9 cellular contexts compared by ENCODE assay signal in the genomic region with DNA sequence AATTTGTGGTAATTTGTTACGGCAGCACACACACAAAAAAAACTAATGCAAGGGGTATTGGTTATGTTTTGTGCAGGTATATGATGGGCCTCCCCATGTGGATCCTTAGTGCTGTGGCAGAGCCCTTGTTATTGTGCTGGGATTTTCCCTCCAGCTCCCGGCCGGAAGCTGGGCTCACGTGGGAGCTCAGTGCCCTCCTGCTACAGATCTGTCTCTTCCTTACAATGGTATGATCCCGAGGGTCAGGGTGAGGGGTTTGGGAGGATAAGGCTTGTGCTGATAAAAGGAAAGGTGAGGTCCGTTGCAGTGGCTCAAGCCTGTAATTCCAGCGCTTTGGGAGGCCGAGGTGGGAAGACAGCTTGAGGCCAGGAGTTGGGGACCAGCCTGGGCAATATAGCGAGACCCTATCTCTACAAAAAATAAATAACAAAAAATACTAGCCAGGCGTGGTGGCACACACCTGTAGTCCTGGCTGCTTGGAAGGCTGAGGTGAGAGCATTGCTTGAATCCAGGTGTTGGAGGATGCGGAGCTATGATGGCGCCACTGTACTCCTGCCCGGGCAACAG.
DNase-seq lines count a peak whose midpoint lies in the region; ATAC-seq and TF ChIP-seq lines count a peak whose summit lies in the region.
"Had no signal": no experiment of that assay in that cellular context is flagged by ENCODE, and none has a peak within 500 bp of the region (broad histone marks: within the 10 kb centered on the region; RNA-seq: fewer than 3 reads in every experiment).

No MANE protein-coding gene starts in this region.

- peaks cover 37% of the 10 kb centered on the region for H3K4me1 ChIP-seq in OCI-LY1 (ENCODE audit: insufficient read depth, low read length, severe bottlenecking)
- H3K4me1 ChIP-seq in effector memory CD4-positive, alpha-beta T cell (ENCODE audit: control insufficient read depth, insufficient read depth, low read length, poor library complexity, severe bottlenecking), result peaks cover 9% of the 10 kb centered on the region
- peaks cover 48 to 49% of the 10 kb centered on the region in 2 experiments for H3K4me1 ChIP-seq in neutrophil (ENCODE audit: control insufficient read depth in 1 of 2, insufficient read depth in 1 of 2, low read depth in 1 of 2, low read length in 1 of 2)

- no peaks in the 10 kb centered on the region for H3K9me2 ChIP-seq in OCI-LY1 (ENCODE audit: low read depth, low read length)

- no peak overlapping the region for H3K9ac ChIP-seq in OCI-LY1 (ENCODE audit: low read length)

- peak; percentile 41 for DNase-seq in ELF-1 (ENCODE audit: low read depth, low spot score)
- DNase-seq in effector memory CD4-positive, alpha-beta T cell, result no peak
- DNase-seq in LoVo (ENCODE audit: low spot score), result no peak
- DNase-seq in GM19240 (ENCODE audit: insufficient read length, low spot score), result no peak

- no peaks in the 10 kb centered on the region for H4K20me1 ChIP-seq in OCI-LY1 (ENCODE audit: insufficient read depth, low read length)

- peak overlapping the region; percentile 58; the same call in 1 of the 2 replicates for H3K4me2 ChIP-seq in OCI-LY1 (ENCODE audit: low read length)

- H3F3A ChIP-seq in OCI-LY1 (ENCODE audit: insufficient read depth, low read length), result no peaks in the 10 kb centered on the region

- H3K27ac ChIP-seq in OCI-LY1 (ENCODE audit: low read depth, low read length, poor library complexity, severe bottlenecking) (no peak overlapping the region), neutrophil (no peak overlapping the region)
- H3K27ac ChIP-seq in effector memory CD4-positive, alpha-beta T cell (ENCODE audit: insufficient read depth, low read length, poor library complexity, severe bottlenecking), result no peak overlapping the region

- ATAC-seq in GM18861 (IDR thresholded peaks at IDR 0.05; ENCODE audit: unreplicated experiment) (no peak), HG02798 (IDR thresholded peaks at IDR 0.05; ENCODE audit: poor library complexity, unreplicated experiment) (no peak)

- TF ChIP-seq CTCF in OCI-LY1 (IDR thresholded peaks at IDR 0.05; ENCODE audit: low read length), result no peak
- no peak for TF ChIP-seq CTCF in neutrophil (IDR thresholded peaks at IDR 0.05)

- H3K4me3 ChIP-seq in OCI-LY1 (ENCODE audit: low read depth, low read length, poor library complexity, severe bottlenecking), result no peak overlapping the region
- peak overlapping the region; percentile 38 for H3K4me3 ChIP-seq in effector memory CD4-positive, alpha-beta T cell (ENCODE audit: insufficient read depth, low read depth, low read length, poor library complexity, severe bottlenecking)
- peak overlapping the region; percentile 71 to 78 for H3K4me3 ChIP-seq in neutrophil (ENCODE audit: low read depth in 1 of 2, low read length in 1 of 2)

- H3K9me3 ChIP-seq in OCI-LY1 (ENCODE audit: low read length) (no peaks in the 10 kb centered on the region), neutrophil (no peaks in the 10 kb centered on the region)
- no peaks in the 10 kb centered on the region for H3K9me3 ChIP-seq in effector memory CD4-positive, alpha-beta T cell (ENCODE audit: control insufficient read depth, low read length)
- H3K9me3 ChIP-seq: mucosa of descending colon had no signal

- no peaks in the 10 kb centered on the region for H3K79me2 ChIP-seq in OCI-LY1 (ENCODE audit: insufficient read depth, low read length)

- H2AFZ ChIP-seq in OCI-LY1 (ENCODE audit: low read length), result no peak overlapping the region

- H3K27me3 ChIP-seq in OCI-LY1 (ENCODE audit: insufficient read depth, low read length) (no peaks in the 10 kb centered on the region), neutrophil (no peaks in the 10 kb centered on the region)
- no peaks in the 10 kb centered on the region for H3K27me3 ChIP-seq in effector memory CD4-positive, alpha-beta T cell (replicated peaks; ENCODE audit: control insufficient read depth, insufficient read depth, low read length, poor library complexity, severe bottlenecking)

- no peaks in the 10 kb centered on the region for H3K36me3 ChIP-seq in OCI-LY1 (ENCODE audit: insufficient read depth, low read length)
- H3K36me3 ChIP-seq in effector memory CD4-positive, alpha-beta T cell (ENCODE audit: control insufficient read depth, insufficient read depth, low read length), result no peaks in the 10 kb centered on the region
- H3K36me3 ChIP-seq in neutrophil, result no peaks in the 10 kb centered on the region
